ENCODE assay signal across 7 cellular contexts in the genomic region with DNA sequence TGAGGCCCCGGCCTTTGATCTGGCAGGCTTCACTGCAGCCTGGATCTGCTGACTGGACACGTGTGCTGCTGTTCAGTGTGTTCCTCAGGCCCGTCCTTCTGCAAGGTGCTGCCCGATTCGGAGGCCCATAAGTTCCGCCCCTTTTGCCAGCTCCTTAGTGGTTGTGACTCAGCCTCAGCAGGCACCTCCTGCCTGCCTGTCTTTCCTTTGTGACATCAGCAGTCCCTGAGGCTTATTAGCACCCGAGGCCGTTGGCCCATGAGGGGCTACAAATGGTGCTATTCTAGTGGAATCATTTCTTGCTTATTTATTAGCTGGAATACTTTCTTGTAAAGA.
DNase-seq lines count a peak whose midpoint lies in the region; ATAC-seq and TF ChIP-seq lines count a peak whose summit lies in the region.
"Not testable (repeated sequence)": the region's sequence is repeated elsewhere in the genome, so short reads cannot be mapped to it uniquely, and the experiment has no call there.

No MANE protein-coding gene starts in this region.

- ATAC-seq in GM18868 (IDR thresholded peaks at IDR 0.05; ENCODE audit: unreplicated experiment) (peak; percentile 55), T-cell (replicated peaks in 1 of 4) (peak in 3 of 4 experiments; percentile 25 to 82 (median 77))
- peak; percentile 23 for ATAC-seq in activated naive CD8-positive, alpha-beta T cell treated with anti-CD3 and anti-CD28 coated beads, Interleukin-2, amount 10 ng/mL, durations not matched to agents 7 days and 5 days (ENCODE audit: low read depth)

- DNase-seq in MG63 = peak; percentile 45
- not testable (repeated sequence) for DNase-seq in T-cell; activated naive CD8-positive, alpha-beta T cell treated with anti-CD3 and anti-CD28 coated beads, Interleukin-2, amount 10 ng/mL, durations not matched to agents 7 days and 5 days; neuronal stem cell (ENCODE audit: low spot score)
- DNase-seq in epithelial cell of proximal tubule (ENCODE audit: low read depth) = peak; percentile 25
- DNase-seq in iPS-NIHi11 (ENCODE audit: low spot score) = peak; percentile 37

- H3K4me1 Mint-ChIP-seq in T-cell = peaks cover 17 to 61% (median 36%) of the 10 kb centered on the region in 3 donors
- H3K4me1 Mint-ChIP-seq in activated naive CD8-positive, alpha-beta T cell treated with anti-CD3 and anti-CD28 coated beads, Interleukin-2, amount 10 ng/mL, durations not matched to agents 7 days and 5 days = peaks cover 33% of the 10 kb centered on the region

- not testable (repeated sequence) for H3K36me3 Mint-ChIP-seq in T-cell
- peaks cover 21% of the 10 kb centered on the region for H3K36me3 Mint-ChIP-seq in activated naive CD8-positive, alpha-beta T cell treated with anti-CD3 and anti-CD28 coated beads, Interleukin-2, amount 10 ng/mL, durations not matched to agents 7 days and 5 days

- H2AFZ ChIP-seq in neuronal stem cell (ENCODE audit: low read length) = peak overlapping the region; percentile 66

- not testable (repeated sequence) for H3K27ac Mint-ChIP-seq in T-cell
- H3K27ac Mint-ChIP-seq in activated naive CD8-positive, alpha-beta T cell treated with anti-CD3 and anti-CD28 coated beads, Interleukin-2, amount 10 ng/mL, durations not matched to agents 7 days and 5 days = peak overlapping the region; percentile 75

- H3K4me3 Mint-ChIP-seq in T-cell; activated naive CD8-positive, alpha-beta T cell treated with anti-CD3 and anti-CD28 coated beads, Interleukin-2, amount 10 ng/mL, durations not matched to agents 7 days and 5 days: not testable (repeated sequence)

- not testable (repeated sequence) for TF ChIP-seq CTCF in epithelial cell of proximal tubule (conservative IDR thresholded peaks at IDR 0.05; ENCODE audit: low read depth, low read length)

- H3K9me3 Mint-ChIP-seq in T-cell; activated naive CD8-positive, alpha-beta T cell treated with anti-CD3 and anti-CD28 coated beads, Interleukin-2, amount 10 ng/mL, durations not matched to agents 7 days and 5 days: not testable (repeated sequence)

- not testable (repeated sequence) for H3K4me3 ChIP-seq in MG63; epithelial cell of proximal tubule (ENCODE audit: low read depth, low read length); neuronal stem cell (ENCODE audit: low read length in 2 of 2)

- WGBS in neuronal stem cell (ENCODE audit: extremely low coverage in 2 of 2, insufficient read length in 2 of 2, insufficient replicate concordance in 1 of 2), 2 donors = no CpG with 5 or more reads among the region's 8 CpGs

- not testable (repeated sequence) for H3K4ac ChIP-seq in neuronal stem cell (ENCODE audit: low read length)

- H3K27ac ChIP-seq in neuronal stem cell (replicated peaks; ENCODE audit: low read length) = not testable (repeated sequence)

- not testable (repeated sequence) for H4K91ac ChIP-seq in neuronal stem cell (ENCODE audit: low read depth, low read length, poor library complexity)

- not testable (repeated sequence) for H3K27me3 Mint-ChIP-seq in T-cell; activated naive CD8-positive, alpha-beta T cell treated with anti-CD3 and anti-CD28 coated beads, Interleukin-2, amount 10 ng/mL, durations not matched to agents 7 days and 5 days

- POLR2A ChIA-PET in T-cell (lab: Charles Lee); activated naive CD8-positive, alpha-beta T cell treated with anti-CD3 and anti-CD28 coated beads, Interleukin-2, amount 10 ng/mL, durations not matched to agents 7 days and 5 days (lab: Charles Lee): not testable (repeated sequence)

- peaks cover 35% of the 10 kb centered on the region for H3K36me3 ChIP-seq in MG63
- H3K36me3 ChIP-seq in neuronal stem cell (replicated peaks in 1 of 2; ENCODE audit: control insufficient read depth in 2 of 2, insufficient read depth in 2 of 2, low read length in 2 of 2) = not testable (repeated sequence)

- H2BK120ac ChIP-seq in neuronal stem cell (ENCODE audit: low read depth, low read length) = not testable (repeated sequence)

- not testable (repeated sequence) for H3K4me2 ChIP-seq in neuronal stem cell (ENCODE audit: insufficient read depth, low read length, poor library complexity, severe bottlenecking)

- not testable (repeated sequence) for H3K23ac ChIP-seq in neuronal stem cell (ENCODE audit: low read depth, low read length, poor library complexity)

- not testable (repeated sequence) for H3K79me1 ChIP-seq in neuronal stem cell (ENCODE audit: low read depth, low read length)

- CTCF ChIA-PET in T-cell (lab: Charles Lee) = interaction anchor here in 1 of 2 donors (0.5 to 1.7 kb wide), 2 partner anchors 19 to 31 kb away, joined by 4 read pairs; no protein-coding TSS in a partner anchor

- not testable (repeated sequence) for H3K18ac ChIP-seq in neuronal stem cell (ENCODE audit: low read length)

- not testable (repeated sequence) for H3K27me3 ChIP-seq in MG63; neuronal stem cell (ENCODE audit: control insufficient read depth in 3 of 3, insufficient read depth in 3 of 3, low read depth in 1 of 3, low read length in 3 of 3)

- not testable (repeated sequence) for H2BK12ac ChIP-seq in neuronal stem cell (ENCODE audit: low read length)

- not testable (repeated sequence) for H2BK5ac ChIP-seq in neuronal stem cell (ENCODE audit: low read length)

- H2AK5ac ChIP-seq in neuronal stem cell (ENCODE audit: low read depth, low read length) = not testable (repeated sequence)

- H3K4me1 ChIP-seq in neuronal stem cell (ENCODE audit: control insufficient read depth in 2 of 2, insufficient read depth in 1 of 2, low read depth in 1 of 2, low read length in 2 of 2) = not testable (repeated sequence)

- H3K9ac ChIP-seq in neuronal stem cell (ENCODE audit: low read depth, low read length, poor library complexity) = not testable (repeated sequence)

- H3K14ac ChIP-seq in neuronal stem cell (ENCODE audit: low read length) = not testable (repeated sequence)

- not testable (repeated sequence) for H4K8ac ChIP-seq in neuronal stem cell (ENCODE audit: low read depth, low read length)

- not testable (repeated sequence) for H3K9me3 ChIP-seq in MG63; neuronal stem cell (replicated peaks in 1 of 2; ENCODE audit: control insufficient read depth in 2 of 2, insufficient read depth in 1 of 2, low read depth in 1 of 2, low read length in 2 of 2)

- not testable (repeated sequence) for H2BK15ac ChIP-seq in neuronal stem cell (ENCODE audit: low read length)

Comparison
In these comparisons a context has a peak if more than half of its experiments do, and no peak if none do; other contexts are left out.
1. ATAC-seq: peak in every context shown above with its lines; median percentile 77 in T-cell; 55 in GM18868; 23 in activated naive CD8-positive, alpha-beta T cell treated with anti-CD3 and anti-CD28 coated beads, Interleukin-2, amount 10 ng/mL, durations not matched to agents 7 days and 5 days.